ENCODE assay signal across 8 cellular contexts in the genomic region with DNA sequence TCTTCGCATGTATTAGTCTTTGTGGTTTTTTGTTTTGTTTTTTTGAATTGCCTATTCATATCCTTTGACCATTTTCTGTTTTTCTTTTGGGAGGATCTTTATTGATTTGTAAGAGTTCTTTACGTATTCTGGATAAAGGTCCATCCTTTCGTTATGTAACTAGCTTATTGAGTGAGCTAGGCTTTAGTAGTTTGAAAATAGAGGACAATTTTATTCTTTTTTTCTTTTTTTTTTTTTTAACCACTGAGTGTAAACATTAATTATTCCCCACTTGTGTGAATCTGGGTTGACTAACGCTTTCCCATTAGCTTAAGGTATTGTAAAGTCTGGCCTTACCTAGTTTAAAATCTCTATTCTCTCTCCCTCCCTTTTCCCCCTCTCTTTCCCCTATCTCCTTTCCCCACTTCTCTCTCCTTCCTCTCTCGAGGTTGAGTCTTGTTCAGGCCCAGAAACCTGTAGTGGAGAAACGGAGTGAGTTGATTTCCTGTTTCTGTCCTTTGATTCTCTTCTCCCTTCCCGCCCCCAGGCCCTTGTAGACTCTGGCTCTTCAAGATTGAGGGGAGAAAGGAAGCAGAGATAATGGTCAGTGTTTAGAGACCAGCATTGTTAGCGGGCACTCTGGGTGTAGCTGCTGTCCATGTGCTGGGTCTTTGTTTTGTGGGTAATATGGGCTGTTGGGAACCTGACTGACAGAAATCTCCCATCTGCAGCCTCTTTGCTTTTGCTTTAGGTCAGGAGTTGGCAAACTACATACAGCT. TPM values are rescaled to one million over a fixed set of nuclear protein-coding genes. Genes with fewer than 3 reads are reported as not detected.
DNase-seq lines count a peak whose midpoint lies in the region; TF ChIP-seq lines count a peak whose summit lies in the region.

No MANE protein-coding gene starts in this region.

- H3K27ac ChIP-seq in SJCRH30 (peak overlapping the region; percentile 85), mesodermal cell (ENCODE audit: low read depth, low read length, severe bottlenecking) (peak overlapping the region; percentile 96), vagina (peak overlapping the region; percentile 95)

- H3K4me3 ChIP-seq in SJCRH30 = peak overlapping the region; percentile 69
- H3K4me3 ChIP-seq in mesodermal cell (ENCODE audit: extremely low read depth, insufficient read depth, low read length, poor library complexity, severe bottlenecking) = peak overlapping the region; percentile 65
- peak overlapping the region; percentile 72 to 95 for H3K4me3 ChIP-seq in vagina

- peak overlapping the region; percentile 83 for H3K4me3 Mint-ChIP-seq in dendritic cell treated with granulocyte-macrophage colony-stimulating factor and Interleukin-4, amounts not matched to agents 40 ng/mL and 50 ng/mL, for 4 days

- WGBS in mesodermal cell (ENCODE audit: insufficient coverage in 2 of 2), 2 experiments = 20% methylated on average over 1 of the region's 8 CpGs; no CpG with 5 or more reads in 1 of the 2 experiments

- H3K36me3 Mint-ChIP-seq in dendritic cell treated with granulocyte-macrophage colony-stimulating factor and Interleukin-4, amounts not matched to agents 40 ng/mL and 50 ng/mL, for 4 days (ENCODE audit: low read depth) = peaks cover 54% of the 10 kb centered on the region

- peak; percentile 8 for DNase-seq in COR-L47 (lab: John Stamatoyannopoulos, UW)
- peak; percentile 38 for DNase-seq in HT-29 (ENCODE audit: low spot score)
- peak; percentile 57 to 82 for DNase-seq in SJCRH30
- DNase-seq in vagina (ENCODE audit: extremely low spot score in 2 of 2) = no peak
- DNase-seq in AG08395 (ENCODE audit: low spot score) = no peak
- DNase-seq in NCI-H128 (lab: John Stamatoyannopoulos, UW; ENCODE audit: unreplicated experiment) = no peak

- H3K9me3 ChIP-seq in SJCRH30 (replicated peaks) (no peaks in the 10 kb centered on the region), mesodermal cell (ENCODE audit: control insufficient read depth, low read length) (no peaks in the 10 kb centered on the region), vagina (no peaks in the 10 kb centered on the region)

- peaks cover 7% of the 10 kb centered on the region for H3K36me3 ChIP-seq in SJCRH30
- H3K36me3 ChIP-seq in mesodermal cell (ENCODE audit: control insufficient read depth, insufficient read depth, low read length) = peaks cover 33% of the 10 kb centered on the region
- peaks cover 0 to 5% of the 10 kb centered on the region in 2 donors for H3K36me3 ChIP-seq in vagina

- H3K9me3 Mint-ChIP-seq in dendritic cell treated with granulocyte-macrophage colony-stimulating factor and Interleukin-4, amounts not matched to agents 40 ng/mL and 50 ng/mL, for 4 days = no peaks in the 10 kb centered on the region

- no peaks in the 10 kb centered on the region for H3K27me3 ChIP-seq in SJCRH30
- no peaks in the 10 kb centered on the region for H3K27me3 ChIP-seq in vagina

- peaks cover 45% of the 10 kb centered on the region for H3K4me1 Mint-ChIP-seq in dendritic cell treated with granulocyte-macrophage colony-stimulating factor and Interleukin-4, amounts not matched to agents 40 ng/mL and 50 ng/mL, for 4 days (ENCODE audit: low read depth)

- TF ChIP-seq CTCF in vagina (IDR thresholded peaks at IDR 0.05) = no peak

- intact Hi-C loops in dendritic cell treated with granulocyte-macrophage colony-stimulating factor and Interleukin-4, amounts not matched to agents 40 ng/mL and 50 ng/mL, for 4 days (cut with micrococcal nuclease) = loop anchor here (10.0 kb wide), 1 partner anchor 167 kb away; a partner anchor contains a TSS
- intact Hi-C loops in vagina (cut with DNase I) = no loop called here

- no peak for TF ChIP-seq POLR2A in vagina (IDR thresholded peaks at IDR 0.05)

- no peaks in the 10 kb centered on the region for H3K27me3 Mint-ChIP-seq in dendritic cell treated with granulocyte-macrophage colony-stimulating factor and Interleukin-4, amounts not matched to agents 40 ng/mL and 50 ng/mL, for 4 days

- H3K27ac Mint-ChIP-seq in dendritic cell treated with granulocyte-macrophage colony-stimulating factor and Interleukin-4, amounts not matched to agents 40 ng/mL and 50 ng/mL, for 4 days = peak overlapping the region; percentile 96

- H3K4me1 ChIP-seq in SJCRH30 = peaks cover 8% of the 10 kb centered on the region
- H3K4me1 ChIP-seq in mesodermal cell (ENCODE audit: control insufficient read depth, insufficient read depth, low read length, poor library complexity, severe bottlenecking) = peaks cover 2% of the 10 kb centered on the region
- peaks cover 50% of the 10 kb centered on the region for H3K4me1 ChIP-seq in vagina

RNA-seq across cellular contexts. Expression of a gene that starts 1.5 kb away (rescaled TPM):
- total RNA-seq in HT-29 (2014; rRNA removed; shearing (Covaris generic)) = 5.2 and 6.8 TPM in 2 replicates
- 37.3 and 42.9 TPM in 2 replicates for total RNA-seq in SJCRH30 (2014; rRNA removed; shearing (Covaris generic))
- polyA plus RNA-seq in mesodermal cell (2013, experiment 1 of 2) = 19.5 TPM
- 22.3 TPM for polyA plus RNA-seq in mesodermal cell (2013, experiment 2 of 2)
- total RNA-seq in vagina = 51.6 TPM

Comparison
In these comparisons a context has a peak if more than half of its experiments do, and no peak if none do; other contexts are left out.
1. DNase-seq: peak in COR-L47 (single experiment), HT-29 (single experiment) and SJCRH30 (2 of 2); none in vagina (0 of 2), AG08395 (single experiment) and NCI-H128 (single experiment).
2. Peak in every context shown above with its lines, with median percentiles within 50 percentile points of each other: H3K27ac ChIP-seq and H3K4me3 ChIP-seq.